20 cellular contexts compared by ENCODE assay signal in genomic region chr11:123452799-123453198, GRCh38. TPM values are rescaled to one million over a fixed set of nuclear protein-coding genes. Genes with fewer than 3 reads are reported as not detected.
A peak's percentile ranks its signal among the peaks of the same experiment; 100 is the strongest.
DNase-seq lines count a peak whose midpoint lies in the region; ATAC-seq and TF ChIP-seq lines count a peak whose summit lies in the region.
"Had no signal": no experiment of that assay in that cellular context is flagged by ENCODE, and none has a peak within 500 bp of the region (broad histone marks: within the 10 kb centered on the region; RNA-seq: fewer than 3 reads in every experiment).

No MANE protein-coding gene starts in this region.

- no peaks in the 10 kb centered on the region for H3K79me2 ChIP-seq in OCI-LY3 (ENCODE audit: low read length)

- no peak overlapping the region for H3K4me3 ChIP-seq in OCI-LY3 (ENCODE audit: low read length)
- H3K4me3 ChIP-seq: mucosa of descending colon had no signal

- H3K36me3 ChIP-seq in OCI-LY3 (replicated peaks; ENCODE audit: low read depth, low read length), result no peaks in the 10 kb centered on the region
- H3K36me3 ChIP-seq: neutrophil, WERI-Rb-1 had no signal

- H3K27ac Mint-ChIP-seq in activated CD8-positive, alpha-beta memory T cell treated with anti-CD3 and anti-CD28 coated beads, Interleukin-2, amount 10 ng/mL, durations not matched to agents 7 days and 5 days, result peak overlapping the region; percentile 92
- H3K27ac Mint-ChIP-seq: type B pancreatic cell had no signal

- H4K20me1 ChIP-seq in OCI-LY3 (ENCODE audit: insufficient read depth, low read length), result no peaks in the 10 kb centered on the region

- peaks cover 40% of the 10 kb centered on the region for H3K4me1 ChIP-seq in OCI-LY3 (ENCODE audit: low read length)

- H3K27me3 ChIP-seq in OCI-LY3 (ENCODE audit: low read depth, low read length), result peaks cover 6% of the 10 kb centered on the region
- H3K27me3 ChIP-seq: neutrophil had no signal

- no peak overlapping the region for H2AFZ ChIP-seq in OCI-LY3 (ENCODE audit: low read depth, low read length)

- no peak overlapping the region for H3K27ac ChIP-seq in OCI-LY3 (ENCODE audit: low read length)
- H3K27ac ChIP-seq: WERI-Rb-1 had no signal

- no peak for TF ChIP-seq CTCF in OCI-LY3 (IDR thresholded peaks at IDR 0.05; ENCODE audit: low read depth, low read length)
- TF ChIP-seq CTCF in GM20000 (IDR thresholded peaks at IDR 0.05; ENCODE audit: extremely low read depth, missing control alignments), result no peak

- no peaks in the 10 kb centered on the region for H3K9me3 Mint-ChIP-seq in activated CD8-positive, alpha-beta memory T cell treated with anti-CD3 and anti-CD28 coated beads, Interleukin-2, amount 10 ng/mL, durations not matched to agents 7 days and 5 days (ENCODE audit: low read depth)
- H3K9me3 Mint-ChIP-seq: CD8-positive, alpha-beta memory T cell; type B pancreatic cell had no signal

- H3K9me3 ChIP-seq in OCI-LY3 (ENCODE audit: insufficient read depth, low read length), result no peaks in the 10 kb centered on the region
- H3K9me3 ChIP-seq: mucosa of descending colon, neutrophil had no signal

- peaks cover 35% of the 10 kb centered on the region for H3K36me3 Mint-ChIP-seq in activated CD8-positive, alpha-beta memory T cell treated with anti-CD3 and anti-CD28 coated beads, Interleukin-2, amount 10 ng/mL, durations not matched to agents 7 days and 5 days
- H3K36me3 Mint-ChIP-seq: type B pancreatic cell had no signal

- H3K4me3 Mint-ChIP-seq in activated CD8-positive, alpha-beta memory T cell treated with anti-CD3 and anti-CD28 coated beads, Interleukin-2, amount 10 ng/mL, durations not matched to agents 7 days and 5 days, result no peak overlapping the region
- H3K4me3 Mint-ChIP-seq: CD8-positive, alpha-beta memory T cell; type B pancreatic cell had no signal

- H3K4me1 Mint-ChIP-seq in activated CD8-positive, alpha-beta memory T cell treated with anti-CD3 and anti-CD28 coated beads, Interleukin-2, amount 10 ng/mL, durations not matched to agents 7 days and 5 days, result peaks cover 92% of the 10 kb centered on the region

- DNase-seq in activated CD8-positive, alpha-beta memory T cell treated with anti-CD3 and anti-CD28 coated beads, Interleukin-2, amount 10 ng/mL, durations not matched to agents 7 days and 5 days, result no peak
- DNase-seq in activated CD8-positive, alpha-beta memory T cell treated with anti-CD3 and anti-CD28 coated beads for 24 hours, result no peak
- DNase-seq in medulla oblongata (ENCODE audit: extremely low spot score), result peak; percentile 72
- no peak for DNase-seq in kidney tubule cell (ENCODE audit: low spot score)
- no peak for DNase-seq in GF-D8 (lab: John Stamatoyannopoulos, UW)
- no peak for DNase-seq in GM20000 (ENCODE audit: low spot score)
- DNase-seq: activated naive CD4-positive, alpha-beta T cell; CD8-positive, alpha-beta memory T cell; foreskin fibroblast; left colon; mucosa of descending colon; NCI-H1092; NCI-H526 treated with DMSO at 0.1 percent for 48 hours; stimulated activated CD4-positive, alpha-beta T cell treated with anti-CD3 and anti-CD28 coated beads, Interleukin-15, amount 100 ng/mL, for 24 hours; stimulated activated naive CD8-positive, alpha-beta T cell treated with anti-CD3 and anti-CD28 coated beads, Interleukin-15, Interleukin-2, amounts not matched to agents 100 U/mL and 50 U/mL, for 24 hours; WERI-Rb-1 had no signal

- H3K27me3 Mint-ChIP-seq in activated CD8-positive, alpha-beta memory T cell treated with anti-CD3 and anti-CD28 coated beads, Interleukin-2, amount 10 ng/mL, durations not matched to agents 7 days and 5 days, result no peaks in the 10 kb centered on the region
- H3K27me3 Mint-ChIP-seq: CD8-positive, alpha-beta memory T cell; type B pancreatic cell had no signal

- CTCF ChIA-PET in activated CD8-positive, alpha-beta memory T cell treated with anti-CD3 and anti-CD28 coated beads, Interleukin-2, amount 10 ng/mL, durations not matched to agents 7 days and 5 days (lab: Charles Lee), result interaction anchor here (0.6 to 5.0 kb wide), 4 partner anchors 14 to 45 kb away, joined by 3 to 21 read pairs (median 10); no protein-coding TSS in a partner anchor

- ATAC-seq in activated CD8-positive, alpha-beta memory T cell treated with anti-CD3 and anti-CD28 coated beads, Interleukin-2, amount 10 ng/mL, durations not matched to agents 7 days and 5 days, result no peak
- peak; percentile 53 for ATAC-seq in GM21390 (IDR thresholded peaks at IDR 0.05; ENCODE audit: unreplicated experiment)
- ATAC-seq: left colon; mucosa of descending colon; stimulated activated naive CD8-positive, alpha-beta T cell treated with anti-CD3 and anti-CD28 coated beads, Interleukin-15, Interleukin-2, amounts not matched to agents 100 U/mL and 50 U/mL, for 24 hours had no signal

- peak overlapping the region; percentile 5; the same call in 1 of the 2 replicates for H3K4me2 ChIP-seq in OCI-LY3 (ENCODE audit: low read length)

- H3K9ac ChIP-seq in OCI-LY3 (ENCODE audit: low read length), result no peak overlapping the region

RNA-seq across cellular contexts. Expression of gene GRAMD1B, which starts 22.7 kb away (rescaled TPM):
- total RNA-seq in activated CD8-positive, alpha-beta memory T cell treated with anti-CD3 and anti-CD28 coated beads, Interleukin-2, amount 10 ng/mL, durations not matched to agents 7 days and 5 days, result 10 to 100 TPM; 75.6 to 89.9 TPM
